ENCODE assay signal across 8 cellular contexts in genomic region chr1:154760469-154760933, GRCh38.
DNase-seq lines count a peak whose midpoint lies in the region; ATAC-seq and TF ChIP-seq lines count a peak whose summit lies in the region.

No MANE protein-coding gene starts in this region.

- H3K4me1 Mint-ChIP-seq in progenitor cell of endocrine pancreas (ENCODE audit: low read depth): peaks cover 6% of the 10 kb centered on the region

- no peaks in the 10 kb centered on the region for H3K36me3 Mint-ChIP-seq in progenitor cell of endocrine pancreas (ENCODE audit: insufficient read depth)

- peak overlapping the region; percentile 68; the same call in 1 of the 2 replicates for H2AFZ ChIP-seq in OCI-LY3 (ENCODE audit: low read depth, low read length)

- DNase-seq in activated T-helper 9 cell treated with anti-CD3 and anti-CD28 coated beads, Interleukin-2, amount 50 U/mL, for 16 hours (ENCODE audit: low read depth): peak; percentile 77
- DNase-seq in germinal center (ENCODE audit: low spot score): peak; percentile 88
- DNase-seq in progenitor cell of endocrine pancreas (ENCODE audit: low spot score, unreplicated experiment): peak; percentile 88
- DNase-seq in ureter (ENCODE audit: low spot score): peak; percentile 77
- DNase-seq in NCI-H1417 (lab: John Stamatoyannopoulos, UW): no peak

- no peaks in the 10 kb centered on the region for H4K20me1 ChIP-seq in OCI-LY3 (ENCODE audit: insufficient read depth, low read length)

- TF ChIP-seq CTCF in OCI-LY3 (IDR thresholded peaks at IDR 0.05; ENCODE audit: low read depth, low read length) (peak; percentile 74), progenitor cell of endocrine pancreas (IDR thresholded peaks at IDR 0.05; ENCODE audit: unreplicated experiment) (peak; percentile 96)

- no peaks in the 10 kb centered on the region for H3K9me3 Mint-ChIP-seq in progenitor cell of endocrine pancreas (ENCODE audit: low read depth)

- H3K27me3 Mint-ChIP-seq in progenitor cell of endocrine pancreas: peaks cover 59% of the 10 kb centered on the region

- H3K27ac ChIP-seq in OCI-LY3 (ENCODE audit: low read length): no peak overlapping the region

- no peaks in the 10 kb centered on the region for H3K36me3 ChIP-seq in OCI-LY3 (replicated peaks; ENCODE audit: low read depth, low read length)

- H3K4me1 ChIP-seq in OCI-LY3 (ENCODE audit: low read length): no peaks in the 10 kb centered on the region

- H3K9ac ChIP-seq in OCI-LY3 (ENCODE audit: low read length): peak overlapping the region; percentile 45; the same call in 1 of the 2 replicates

- peak overlapping the region; percentile 50 for H3K4me3 Mint-ChIP-seq in progenitor cell of endocrine pancreas (ENCODE audit: low read depth)

- no peaks in the 10 kb centered on the region for H3K79me2 ChIP-seq in OCI-LY3 (ENCODE audit: low read length)

- peaks cover 15% of the 10 kb centered on the region; the same call in 1 of the 2 replicates for H3K27me3 ChIP-seq in OCI-LY3 (ENCODE audit: low read depth, low read length)

- no peak overlapping the region for H3K27ac Mint-ChIP-seq in progenitor cell of endocrine pancreas

- peak; percentile 71 for ATAC-seq in GM21381 (IDR thresholded peaks at IDR 0.05; ENCODE audit: unreplicated experiment)
- ATAC-seq in HG03571 (IDR thresholded peaks at IDR 0.05; ENCODE audit: unreplicated experiment): no peak

- peak overlapping the region; percentile 76 for H3K4me3 ChIP-seq in OCI-LY3 (ENCODE audit: low read length)

- no peaks in the 10 kb centered on the region for H3K9me3 ChIP-seq in OCI-LY3 (ENCODE audit: insufficient read depth, low read length)

- H3K4me2 ChIP-seq in OCI-LY3 (ENCODE audit: low read length): peak overlapping the region; percentile 75

Comparison
In these comparisons a context has a peak if more than half of its experiments do, and no peak if none do; other contexts are left out.
1. DNase-seq: peak in activated T-helper 9 cell treated with anti-CD3 and anti-CD28 coated beads, Interleukin-2, amount 50 U/mL, for 16 hours (single experiment), germinal center (single experiment), progenitor cell of endocrine pancreas (single experiment) and ureter (single experiment); none in NCI-H1417 (0 of 3).